ENCODE assay signal across 1 cellular context in the genomic region with DNA sequence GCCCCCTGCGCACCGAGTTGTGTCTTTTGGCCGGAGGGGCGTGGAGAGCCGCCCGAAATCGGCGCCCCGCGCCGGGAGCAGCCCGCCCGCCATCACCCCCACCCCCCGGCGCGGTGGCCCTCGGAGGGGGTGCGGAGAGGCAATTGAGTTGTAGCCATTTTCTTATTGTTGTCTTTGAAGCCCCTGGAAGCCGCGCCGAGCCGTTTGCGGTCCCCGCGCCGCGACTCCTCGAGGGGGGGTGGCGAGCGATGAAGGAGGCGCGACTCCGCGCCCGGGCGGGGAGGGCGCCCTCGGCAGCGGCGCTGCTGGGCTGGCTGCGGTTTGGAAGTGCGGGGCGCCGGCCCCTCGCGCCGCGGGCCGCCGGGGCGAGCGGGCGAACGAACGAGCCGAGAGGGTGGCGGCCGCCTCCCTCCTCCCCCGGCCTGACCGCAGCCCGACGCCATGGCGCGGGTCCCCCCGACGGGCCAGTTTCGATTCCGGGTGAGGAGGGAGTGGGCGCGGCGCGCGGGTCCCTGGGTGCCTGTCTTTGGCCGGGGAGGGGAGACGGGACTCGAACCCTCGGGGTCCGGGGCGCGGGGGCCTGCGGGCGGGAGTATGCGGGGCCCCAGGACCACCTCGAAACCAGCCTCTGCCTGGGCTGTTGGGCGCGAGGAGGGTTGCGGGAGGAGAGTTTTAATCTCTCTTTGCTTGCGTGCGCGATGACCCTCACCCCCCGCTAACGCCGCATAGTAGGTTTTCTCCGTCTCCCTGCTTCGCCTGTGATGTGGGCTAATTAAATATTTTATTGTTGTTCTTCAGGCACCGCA.
TF ChIP-seq lines count a peak whose summit lies in the region.

No MANE protein-coding gene starts in this region.

TF ChIP-seq in neural cell, 6 proteins besides CTCF, POLR2A, EP300 and RAD21:
- TF ChIP-seq, protein P1, sequence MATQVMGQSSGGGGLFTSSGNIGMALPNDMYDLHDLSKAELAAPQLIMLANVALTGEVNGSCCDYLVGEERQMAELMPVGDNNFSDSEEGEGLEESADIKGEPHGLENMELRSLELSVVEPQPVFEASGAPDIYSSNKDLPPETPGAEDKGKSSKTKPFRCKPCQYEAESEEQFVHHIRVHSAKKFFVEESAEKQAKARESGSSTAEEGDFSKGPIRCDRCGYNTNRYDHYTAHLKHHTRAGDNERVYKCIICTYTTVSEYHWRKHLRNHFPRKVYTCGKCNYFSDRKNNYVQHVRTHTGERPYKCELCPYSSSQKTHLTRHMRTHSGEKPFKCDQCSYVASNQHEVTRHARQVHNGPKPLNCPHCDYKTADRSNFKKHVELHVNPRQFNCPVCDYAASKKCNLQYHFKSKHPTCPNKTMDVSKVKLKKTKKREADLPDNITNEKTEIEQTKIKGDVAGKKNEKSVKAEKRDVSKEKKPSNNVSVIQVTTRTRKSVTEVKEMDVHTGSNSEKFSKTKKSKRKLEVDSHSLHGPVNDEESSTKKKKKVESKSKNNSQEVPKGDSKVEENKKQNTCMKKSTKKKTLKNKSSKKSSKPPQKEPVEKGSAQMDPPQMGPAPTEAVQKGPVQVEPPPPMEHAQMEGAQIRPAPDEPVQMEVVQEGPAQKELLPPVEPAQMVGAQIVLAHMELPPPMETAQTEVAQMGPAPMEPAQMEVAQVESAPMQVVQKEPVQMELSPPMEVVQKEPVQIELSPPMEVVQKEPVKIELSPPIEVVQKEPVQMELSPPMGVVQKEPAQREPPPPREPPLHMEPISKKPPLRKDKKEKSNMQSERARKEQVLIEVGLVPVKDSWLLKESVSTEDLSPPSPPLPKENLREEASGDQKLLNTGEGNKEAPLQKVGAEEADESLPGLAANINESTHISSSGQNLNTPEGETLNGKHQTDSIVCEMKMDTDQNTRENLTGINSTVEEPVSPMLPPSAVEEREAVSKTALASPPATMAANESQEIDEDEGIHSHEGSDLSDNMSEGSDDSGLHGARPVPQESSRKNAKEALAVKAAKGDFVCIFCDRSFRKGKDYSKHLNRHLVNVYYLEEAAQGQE (IDR thresholded peaks at IDR 0.05; ENCODE audit: borderline replicate concordance): no peak
- TF ChIP-seq EZH2 (IDR thresholded peaks at IDR 0.05; ENCODE audit: borderline replicate concordance, insufficient read depth, low read length, poor library complexity, severe bottlenecking): no peak
- TF ChIP-seq TAF1 (IDR thresholded peaks at IDR 0.05; ENCODE audit: low read depth): peak; percentile 34
- TF ChIP-seq POLR2AphosphoS5 (IDR thresholded peaks at IDR 0.05): peak; percentile 26
- no peak for TF ChIP-seq MXI1 (conservative IDR thresholded peaks at IDR 0.05; ENCODE audit: poor library complexity, severe bottlenecking)
- TF ChIP-seq SMC3 (conservative IDR thresholded peaks at IDR 0.05; ENCODE audit: poor library complexity): no peak
